In the genomic region with DNA sequence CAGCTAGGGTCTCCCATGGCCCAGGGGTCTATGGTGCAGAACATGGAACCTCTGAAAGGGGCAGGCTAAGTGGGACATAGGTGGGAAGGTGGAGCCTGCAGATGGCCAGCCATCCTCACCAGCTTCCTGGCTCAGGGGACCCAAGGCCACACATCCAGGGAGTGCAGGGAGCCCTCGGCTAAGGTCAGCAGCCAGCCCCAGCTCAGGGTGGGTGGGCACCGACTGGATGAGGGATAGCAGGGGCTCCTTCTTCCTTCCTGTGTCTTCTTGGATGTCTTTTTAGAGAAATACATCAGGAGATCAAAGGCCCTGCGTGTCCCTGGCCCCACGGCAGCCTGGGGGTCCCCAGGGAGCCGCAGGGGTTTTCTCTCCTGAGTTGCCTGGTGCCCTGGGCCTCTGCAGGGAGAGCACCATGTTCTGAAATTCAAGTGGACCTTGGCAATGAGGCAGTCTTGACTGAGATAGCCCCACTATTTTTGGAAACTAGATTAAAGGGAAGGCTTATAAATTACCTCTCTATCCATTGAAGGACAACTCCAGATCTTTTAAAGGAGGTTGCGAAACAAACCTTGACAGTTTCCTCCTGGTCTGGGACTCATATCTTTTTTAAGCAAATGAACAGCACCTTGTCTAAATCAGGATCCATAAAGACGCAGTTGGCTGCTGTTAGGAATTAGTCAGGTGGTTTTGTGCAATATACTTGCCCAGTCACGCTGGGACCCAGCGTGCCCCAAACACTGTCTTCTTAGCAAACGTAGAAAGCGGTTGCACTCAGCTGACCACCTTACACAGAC, we compare ENCODE assay signal across 10 cellular contexts.
DNase-seq lines count a peak whose midpoint lies in the region; ATAC-seq and TF ChIP-seq lines count a peak whose summit lies in the region.
"Had no signal": no experiment of that assay in that cellular context is flagged by ENCODE, and none has a peak within 500 bp of the region (broad histone marks: within the 10 kb centered on the region; RNA-seq: fewer than 3 reads in every experiment).

No MANE protein-coding gene starts in this region.

- no peak for ATAC-seq in GM19455 (IDR thresholded peaks at IDR 0.05; ENCODE audit: unreplicated experiment)
- no peak for ATAC-seq in stimulated activated effector memory CD8-positive, alpha-beta T cell treated with anti-CD3 and anti-CD28 coated beads, Interleukin-12 subunit alpha, Interleukin-12 subunit beta, amount 100 ng/mL, for 72 hours
- no peak for ATAC-seq in HG03045 (IDR thresholded peaks at IDR 0.05; ENCODE audit: unreplicated experiment)
- ATAC-seq: stimulated activated naive CD8-positive, alpha-beta T cell treated with anti-CD3 and anti-CD28 coated beads, Interleukin-15, Interleukin-2, amounts not matched to agents 100 U/mL and 50 U/mL, for 24 hours had no signal

- no peak overlapping the region for H3K4me3 Mint-ChIP-seq in stimulated activated effector memory CD8-positive, alpha-beta T cell treated with anti-CD3 and anti-CD28 coated beads, Interleukin-12 subunit alpha, Interleukin-12 subunit beta, amount 100 ng/mL, for 72 hours
- no peak overlapping the region for H3K4me3 Mint-ChIP-seq in activated CD4-positive, alpha-beta T cell treated with anti-CD3 and anti-CD28 coated beads, Interleukin-2, amount 10 ng/mL, durations not matched to agents 7 days and 5 days

- no peaks in the 10 kb centered on the region for H3K9me3 ChIP-seq in thymus (ENCODE audit: control insufficient read depth)

- H3K4me3 ChIP-seq in coronary artery (peak overlapping the region; percentile 37), thymus (ENCODE audit: low read length) (no peak overlapping the region)

- DNase-seq in NOMO-1 (lab: John Stamatoyannopoulos, UW; ENCODE audit: unreplicated experiment in 2 of 2) = peak; percentile 77 to 84
- DNase-seq in coronary artery (ENCODE audit: low spot score) = no peak
- DNase-seq in mesenteric fat pad (ENCODE audit: low spot score) = peak; percentile 82
- DNase-seq in stimulated activated effector memory CD8-positive, alpha-beta T cell treated with anti-CD3 and anti-CD28 coated beads, Interleukin-12 subunit alpha, Interleukin-12 subunit beta, amount 100 ng/mL, for 72 hours (ENCODE audit: low spot score in 2 of 2) = no peak
- DNase-seq in activated CD4-positive, alpha-beta T cell treated with anti-CD3 and anti-CD28 coated beads, Interleukin-2, amount 10 ng/mL, durations not matched to agents 7 days and 5 days = no peak
- DNase-seq: hypothalamus; stimulated activated naive CD8-positive, alpha-beta T cell treated with anti-CD3 and anti-CD28 coated beads, Interleukin-15, Interleukin-2, amounts not matched to agents 100 U/mL and 50 U/mL, for 24 hours had no signal

- peaks cover 6% of the 10 kb centered on the region for H3K9me3 Mint-ChIP-seq in stimulated activated effector memory CD8-positive, alpha-beta T cell treated with anti-CD3 and anti-CD28 coated beads, Interleukin-12 subunit alpha, Interleukin-12 subunit beta, amount 100 ng/mL, for 72 hours
- peaks cover 14% of the 10 kb centered on the region for H3K9me3 Mint-ChIP-seq in activated CD4-positive, alpha-beta T cell treated with anti-CD3 and anti-CD28 coated beads, Interleukin-2, amount 10 ng/mL, durations not matched to agents 7 days and 5 days

- no peaks in the 10 kb centered on the region for H3K27me3 ChIP-seq in thymus (ENCODE audit: control insufficient read depth, insufficient read depth)

- no peak overlapping the region for H3K27ac Mint-ChIP-seq in stimulated activated effector memory CD8-positive, alpha-beta T cell treated with anti-CD3 and anti-CD28 coated beads, Interleukin-12 subunit alpha, Interleukin-12 subunit beta, amount 100 ng/mL, for 72 hours
- H3K27ac Mint-ChIP-seq in activated CD4-positive, alpha-beta T cell treated with anti-CD3 and anti-CD28 coated beads, Interleukin-2, amount 10 ng/mL, durations not matched to agents 7 days and 5 days = no peak overlapping the region

- TF ChIP-seq CTCF in coronary artery (IDR thresholded peaks at IDR 0.05) = no peak

- H3K27me3 Mint-ChIP-seq in activated CD4-positive, alpha-beta T cell treated with anti-CD3 and anti-CD28 coated beads, Interleukin-2, amount 10 ng/mL, durations not matched to agents 7 days and 5 days = no peaks in the 10 kb centered on the region

- CTCF ChIA-PET in activated CD4-positive, alpha-beta T cell treated with anti-CD3 and anti-CD28 coated beads, Interleukin-2, amount 10 ng/mL, durations not matched to agents 7 days and 5 days (lab: Charles Lee) = interaction anchor here (1.1 to 1.2 kb wide), 2 partner anchors 42 to 48 kb away, joined by 3 read pairs; no protein-coding TSS in a partner anchor

- H3K27ac ChIP-seq in coronary artery (peak overlapping the region; percentile 64 to 74), thymus (ENCODE audit: low read depth) (peak overlapping the region; percentile 64)

- H3K4me1 Mint-ChIP-seq in stimulated activated effector memory CD8-positive, alpha-beta T cell treated with anti-CD3 and anti-CD28 coated beads, Interleukin-12 subunit alpha, Interleukin-12 subunit beta, amount 100 ng/mL, for 72 hours = peaks cover 48% of the 10 kb centered on the region
- peaks cover 41% of the 10 kb centered on the region for H3K4me1 Mint-ChIP-seq in activated CD4-positive, alpha-beta T cell treated with anti-CD3 and anti-CD28 coated beads, Interleukin-2, amount 10 ng/mL, durations not matched to agents 7 days and 5 days

- H3K4me1 ChIP-seq in thymus (ENCODE audit: control insufficient read depth, insufficient read depth, low read length) = no peaks in the 10 kb centered on the region

- POLR2A ChIA-PET in activated CD4-positive, alpha-beta T cell treated with anti-CD3 and anti-CD28 coated beads, Interleukin-2, amount 10 ng/mL, durations not matched to agents 7 days and 5 days (lab: Charles Lee) = no interaction called here

- H3K36me3 Mint-ChIP-seq in stimulated activated effector memory CD8-positive, alpha-beta T cell treated with anti-CD3 and anti-CD28 coated beads, Interleukin-12 subunit alpha, Interleukin-12 subunit beta, amount 100 ng/mL, for 72 hours = no peaks in the 10 kb centered on the region
- peaks cover 6% of the 10 kb centered on the region for H3K36me3 Mint-ChIP-seq in activated CD4-positive, alpha-beta T cell treated with anti-CD3 and anti-CD28 coated beads, Interleukin-2, amount 10 ng/mL, durations not matched to agents 7 days and 5 days (ENCODE audit: low read depth)

- H3K36me3 ChIP-seq in thymus (ENCODE audit: control insufficient read depth, insufficient read depth) = no peaks in the 10 kb centered on the region

- 74% methylated on average over 11 of the region's 11 CpGs for WGBS in thymus

Comparison
In these comparisons a context has a peak if more than half of its experiments do, and no peak if none do; other contexts are left out.
1. DNase-seq: peak in NOMO-1 (2 of 2) and mesenteric fat pad (single experiment); none in coronary artery (single experiment), stimulated activated effector memory CD8-positive, alpha-beta T cell treated with anti-CD3 and anti-CD28 coated beads, Interleukin-12 subunit alpha, Interleukin-12 subunit beta, amount 100 ng/mL, for 72 hours (0 of 2) and activated CD4-positive, alpha-beta T cell treated with anti-CD3 and anti-CD28 coated beads, Interleukin-2, amount 10 ng/mL, durations not matched to agents 7 days and 5 days (single experiment).